In the genomic region with DNA sequence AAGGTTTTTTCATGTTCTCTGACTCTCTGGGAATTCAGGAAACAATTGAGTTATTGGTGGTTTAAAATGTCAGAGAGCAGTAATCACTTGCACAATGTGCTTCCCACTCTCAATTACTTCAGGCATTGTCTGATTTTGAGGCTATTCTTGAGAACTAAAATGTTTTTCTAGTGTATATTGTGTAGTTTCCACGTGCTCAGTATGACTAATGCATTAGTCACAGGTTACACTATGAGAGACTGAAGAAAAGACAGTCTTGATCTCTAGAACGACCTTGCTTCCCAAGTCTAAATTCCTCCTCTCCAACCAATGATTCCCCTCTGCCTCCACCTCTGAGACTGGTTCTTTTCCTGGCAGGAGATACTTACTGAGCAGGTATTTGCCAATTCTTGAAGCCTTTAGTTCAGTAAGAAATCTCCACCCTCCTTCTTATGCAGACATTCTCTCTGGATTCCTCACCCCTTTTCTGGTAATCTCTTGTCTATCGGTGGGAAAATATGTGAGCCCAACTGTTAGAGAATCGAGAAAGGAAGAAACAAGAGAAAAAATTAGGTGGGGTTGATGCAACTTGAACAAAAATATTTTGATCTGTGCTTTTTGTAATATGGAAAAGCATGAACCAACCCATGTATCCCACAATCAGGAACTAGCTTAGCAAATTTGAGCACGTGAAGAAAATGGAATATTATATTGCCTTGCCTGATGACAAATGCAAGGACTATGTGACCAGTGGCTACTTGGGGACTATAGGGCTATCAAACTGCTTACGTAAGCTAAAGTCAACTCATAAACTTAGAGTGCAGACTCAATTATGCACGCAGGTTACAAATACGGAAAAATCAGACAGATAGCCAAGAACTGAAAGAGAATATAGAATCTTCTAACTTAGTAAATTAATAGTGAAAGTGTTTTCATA, we compare ENCODE assay signal across 8 cellular contexts.
DNase-seq lines count a peak whose midpoint lies in the region; FAIRE-seq and TF ChIP-seq lines count a peak whose summit lies in the region.

No MANE protein-coding gene starts in this region.

- no peaks in the 10 kb centered on the region for H3K79me2 ChIP-seq in endothelial cell of umbilical vein (ENCODE audit: control insufficient read depth, insufficient read depth, low read length)

- no peak overlapping the region for H3K9ac ChIP-seq in endothelial cell of umbilical vein (replicated peaks; ENCODE audit: extremely low read depth, insufficient read depth, low read length)

- no peak overlapping the region for H3K4me3 ChIP-seq in endothelial cell of umbilical vein (replicated peaks in 1 of 3; ENCODE audit: insufficient read depth in 1 of 3, low read depth in 1 of 3, low read length in 3 of 3)
- H3K4me3 ChIP-seq in H7 (ENCODE audit: insufficient read depth, low read depth, low read length), result no peak overlapping the region

- H2AFZ ChIP-seq in endothelial cell of umbilical vein (ENCODE audit: low read depth, low read length), result no peak overlapping the region

- no peak overlapping the region for H3K27ac ChIP-seq in endothelial cell of umbilical vein (ENCODE audit: insufficient read depth, low read depth, low read length)

- H3K9me3 ChIP-seq in endothelial cell of umbilical vein (replicated peaks; ENCODE audit: control insufficient read depth, insufficient read depth, low read length), result no peaks in the 10 kb centered on the region

- CTCF ChIA-PET in endothelial cell of umbilical vein (lab: Charles Lee), result interaction anchor here (1.3 to 3.0 kb wide), 3 partner anchors 9 to 12 kb away, joined by 3 to 12 read pairs (median 3); no protein-coding TSS in a partner anchor

- H3K27me3 ChIP-seq in endothelial cell of umbilical vein (ENCODE audit: control insufficient read depth in 2 of 2, insufficient read depth in 2 of 2, low read length in 2 of 2) (peaks cover 67 to 81% of the 10 kb centered on the region in 2 experiments), H7 (ENCODE audit: control insufficient read depth, insufficient read depth, low read length) (no peaks in the 10 kb centered on the region)

- no TSS peak for BruUV-seq in endothelial cell of umbilical vein (replicated peaks; lab: Mats Ljungman, UMichigan)

- dilution Hi-C loops in endothelial cell of umbilical vein (cut with MboI; ENCODE audit: extremely low pct_ligation_motif_present, low sequenced_read_pairs), result no loop called here

- no peak for TF ChIP-seq CTCF in endothelial cell of umbilical vein (IDR thresholded peaks at IDR 0.05; ENCODE audit: extremely low read depth in 1 of 2, insufficient read depth in 1 of 2, low read depth in 1 of 2, low read length in 2 of 2)

- DNase-seq in SIG-M5 treated with dmso at 0.1 percent for 504 hours (lab: John Stamatoyannopoulos, UW; ENCODE audit: unreplicated experiment) (peak; percentile 72), SIG-M5 (lab: John Stamatoyannopoulos, UW) (no peak), endothelial cell of umbilical vein (ENCODE audit: low read depth, low spot score) (peak; percentile 97), putamen (ENCODE audit: low spot score) (peak; percentile 77), SHP77 treated with DMSO at 0.1 percent for 48 hours (lab: John Stamatoyannopoulos, UW) (no peak), H7 (no peak), NCI-H1436 (lab: John Stamatoyannopoulos, UW) (no peak)

- H3K9me1 ChIP-seq in endothelial cell of umbilical vein (replicated peaks; ENCODE audit: control insufficient read depth, extremely low read depth, insufficient read depth, low read length), result no peaks in the 10 kb centered on the region

- intact Hi-C loops in endothelial cell of umbilical vein (cut with micrococcal nuclease), result loop anchor here (1.0 kb wide), 2 partner anchors 9 to 339 kb away; no protein-coding TSS in a partner anchor

- TF ChIP-seq POLR2A in endothelial cell of umbilical vein (IDR thresholded peaks at IDR 0.05; ENCODE audit: low read depth, low read length), result no peak

- H3K4me2 ChIP-seq in endothelial cell of umbilical vein (ENCODE audit: insufficient read depth, low read length), result peak overlapping the region; percentile 21

- FAIRE-seq in endothelial cell of umbilical vein (lab: Jason Lieb, UNC), result peak; percentile 78

- POLR2A ChIA-PET in endothelial cell of umbilical vein (lab: Charles Lee), result interaction anchor here (2.4 kb wide), 1 partner anchor 337 kb away, joined by 8 read pairs; the partner anchor contains the start of gene AMD1

- peaks cover 10% of the 10 kb centered on the region for H3K4me1 ChIP-seq in endothelial cell of umbilical vein (ENCODE audit: control insufficient read depth, extremely low read depth, insufficient read depth, low read length)

- no peaks in the 10 kb centered on the region for H3K36me3 ChIP-seq in endothelial cell of umbilical vein (ENCODE audit: control insufficient read depth in 2 of 2, extremely low read depth in 1 of 2, insufficient read depth in 2 of 2, low read length in 2 of 2)
- no peaks in the 10 kb centered on the region for H3K36me3 ChIP-seq in H7 (replicated peaks; ENCODE audit: control insufficient read depth, insufficient read depth, low read length)

- H4K20me1 ChIP-seq in endothelial cell of umbilical vein (replicated peaks; ENCODE audit: control insufficient read depth, extremely low read depth, insufficient read depth, low read length), result no peaks in the 10 kb centered on the region

TF ChIP-seq in PFSK-1, 5 proteins besides CTCF, POLR2A, EP300 and RAD21:
- TF ChIP-seq REST (IDR thresholded peaks at IDR 0.05; ENCODE audit: insufficient read depth in 1 of 2, low read depth in 2 of 2, low read length in 2 of 2) (no peak), POLR2AphosphoS5 (IDR thresholded peaks at IDR 0.05; ENCODE audit: low read depth, low read length) (no peak), FOXP2 (optimal IDR thresholded peaks at IDR 0.05; ENCODE audit: borderline replicate concordance, extremely low read depth, extremely low read length, insufficient read depth) (no peak), TAF1 (IDR thresholded peaks at IDR 0.05; ENCODE audit: borderline replicate concordance, insufficient read depth, low read length) (peak; percentile 56; the same call in 1 of the 2 replicates), SIN3A (IDR thresholded peaks at IDR 0.05; ENCODE audit: borderline replicate concordance, insufficient read depth, low read length) (0 out of 2 replicates have a peak, but pooled peaks have one; percentile 21)

TF ChIP-seq in endothelial cell of umbilical vein, 7 proteins besides CTCF, POLR2A, EP300 and RAD21:
- TF ChIP-seq FOS (IDR thresholded peaks at IDR 0.05; ENCODE audit: borderline replicate concordance, insufficient read depth, low read length), result peak; percentile 91
- TF ChIP-seq MYC (IDR thresholded peaks at IDR 0.05; ENCODE audit: low read depth, low read length), result no peak
- TF ChIP-seq GATA2 (IDR thresholded peaks at IDR 0.05; ENCODE audit: insufficient read depth, insufficient read length, low read depth, low read length), result peak; percentile 72
- peak; percentile 86 for TF ChIP-seq POLR2AphosphoS5 (IDR thresholded peaks at IDR 0.05; ENCODE audit: insufficient read depth, low read depth, low read length)
- peak; percentile 78 for TF ChIP-seq MAX (IDR thresholded peaks at IDR 0.05; ENCODE audit: insufficient read depth, insufficient read length)
- TF ChIP-seq JUN (IDR thresholded peaks at IDR 0.05; ENCODE audit: borderline replicate concordance, insufficient read depth, insufficient read length, low read depth), result peak; percentile 98
- TF ChIP-seq EZH2 (IDR thresholded peaks at IDR 0.05; ENCODE audit: borderline replicate concordance, low read depth, low read length, severe bottlenecking), result no peak

Comparison
In these comparisons a context has a peak if more than half of its experiments do, and no peak if none do; other contexts are left out.
1. DNase-seq: peak in SIG-M5 treated with dmso at 0.1 percent for 504 hours (single experiment), endothelial cell of umbilical vein (single experiment) and putamen (single experiment); none in SIG-M5 (single experiment), SHP77 treated with DMSO at 0.1 percent for 48 hours (single experiment), H7 (single experiment) and NCI-H1436 (single experiment).